9 cellular contexts compared by ENCODE assay signal in the genomic region with DNA sequence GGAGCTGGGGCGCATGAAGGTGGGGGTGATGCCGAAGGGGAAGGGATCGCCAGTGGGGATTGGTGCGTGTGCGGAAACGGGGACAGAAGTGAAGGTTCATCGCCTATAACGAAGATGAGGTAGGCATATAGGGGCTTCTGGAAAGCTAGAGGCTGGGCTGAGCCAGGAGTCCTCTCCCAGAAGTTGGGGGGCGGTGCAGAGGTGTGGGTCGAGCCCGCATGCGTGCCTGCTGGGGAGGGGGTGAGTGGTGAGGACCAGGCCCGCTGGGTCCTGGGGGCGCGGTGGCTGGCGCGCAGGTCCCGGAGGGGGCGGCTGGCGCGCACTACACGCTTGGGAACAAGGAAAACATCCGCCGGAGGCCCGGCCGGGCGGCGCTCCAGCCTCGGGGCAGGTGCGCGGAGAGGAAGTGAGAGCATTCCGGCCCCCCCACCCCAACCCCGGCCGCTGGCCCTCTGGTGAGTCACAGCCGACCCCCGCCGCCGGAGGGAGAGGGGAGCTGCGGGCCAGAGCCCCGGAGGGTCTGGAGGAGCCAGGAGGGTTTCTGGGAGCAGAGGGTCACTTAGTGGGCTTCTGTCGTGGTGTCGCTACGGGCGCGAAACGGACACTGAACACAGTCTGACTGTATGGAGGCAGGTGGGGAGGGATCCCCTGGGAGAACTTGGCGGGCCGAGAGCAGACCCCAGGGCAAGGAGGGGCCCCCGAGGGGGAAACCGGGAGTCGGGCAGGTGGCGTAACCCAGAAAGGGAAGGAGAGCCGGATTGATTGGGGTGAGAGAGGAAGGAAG. TPM values are rescaled to one million over a fixed set of nuclear protein-coding genes. Genes with fewer than 3 reads are reported as not detected.
DNase-seq lines count a peak whose midpoint lies in the region; ATAC-seq and TF ChIP-seq lines count a peak whose summit lies in the region.
"Had no signal": no experiment of that assay in that cellular context is flagged by ENCODE, and none has a peak within 500 bp of the region (broad histone marks: within the 10 kb centered on the region; RNA-seq: fewer than 3 reads in every experiment).

No MANE protein-coding gene starts in this region.

- POLR2A ChIA-PET in CD8-positive, alpha-beta T cell (lab: Charles Lee), result interaction anchor here (0.7 to 2.1 kb wide), 9 partner anchors 9 to 110 kb away, joined by 3 to 11 read pairs (median 4); partner anchors contain the start of genes CREB3, SPAG8 and TLN1

- peaks cover 54% of the 10 kb centered on the region for H3K4me1 Mint-ChIP-seq in CD8-positive, alpha-beta T cell (ENCODE audit: low read depth)

- intact Hi-C loops in CD8-positive, alpha-beta T cell (cut with DNase I, micrococcal nuclease), result loop anchor here (1.0 to 2.0 kb wide), 5 partner anchors 25 to 768 kb away; partner anchors contain the start of genes CREB3 (in 1 of the 2), DNAJB5 (in 1 of the 2), HINT2 (in 1 of the 2) and TLN1 (in 1 of the 2)

- H3K9me3 Mint-ChIP-seq in CD8-positive, alpha-beta T cell, result no peaks in the 10 kb centered on the region

- H3K4me3 Mint-ChIP-seq in CD8-positive, alpha-beta T cell, result peak overlapping the region; percentile 91

- no peaks in the 10 kb centered on the region for H3K27me3 ChIP-seq in CD8-positive, alpha-beta T cell (ENCODE audit: insufficient read depth, low read length)
- H3K27me3 ChIP-seq in HL-60 (ENCODE audit: insufficient read depth, poor library complexity, severe bottlenecking), result no peaks in the 10 kb centered on the region

- H3K36me3 ChIP-seq in CD8-positive, alpha-beta T cell (ENCODE audit: insufficient read depth, low read length), result peaks cover 17% of the 10 kb centered on the region

- peak overlapping the region; percentile 98 for H3K4me3 ChIP-seq in CD8-positive, alpha-beta T cell (ENCODE audit: low read depth, low read length)
- H3K4me3 ChIP-seq in HL-60 (replicated peaks; ENCODE audit: insufficient read depth, low read length), result peak overlapping the region; percentile 87

- no peaks in the 10 kb centered on the region for H3K27me3 Mint-ChIP-seq in CD8-positive, alpha-beta T cell (ENCODE audit: low read depth)

- TF ChIP-seq CTCF in CD8-positive, alpha-beta T cell (IDR thresholded peaks at IDR 0.05), result peak; percentile 21
- no peak for TF ChIP-seq CTCF in HL-60 (IDR thresholded peaks at IDR 0.05; ENCODE audit: insufficient read depth, low read length)

- DNase-seq in CD8-positive, alpha-beta T cell, result peak; percentile 29 to 84 (median 49)
- DNase-seq in HL-60 (ENCODE audit: low read depth in 1 of 2, low spot score in 1 of 2) (peak; percentile 59 to 85), RPMI7951 (ENCODE audit: low read depth) (peak; percentile 22), anterior cingulate cortex (lab: John Stamatoyannopoulos, UW) (peak in 55 of 58 donors; percentile 29 to 87 (median 59)), hippocampal formation (lab: John Stamatoyannopoulos, UW) (peak; percentile 19 to 62), retina (peak; percentile 84), NCI-H1694 treated with DMSO at 0.1 percent for 48 hours (lab: John Stamatoyannopoulos, UW) (no peak)

- ATAC-seq in CD8-positive, alpha-beta T cell, result peak; percentile 97
- peak; percentile 67 for ATAC-seq in GM19372 (IDR thresholded peaks at IDR 0.05; ENCODE audit: low read depth, unreplicated experiment)

- peak overlapping the region; percentile 91 for H3K27ac Mint-ChIP-seq in CD8-positive, alpha-beta T cell

- H3K9me3 ChIP-seq in CD8-positive, alpha-beta T cell (ENCODE audit: low read length), result no peaks in the 10 kb centered on the region

- H3K27ac ChIP-seq in CD8-positive, alpha-beta T cell (ENCODE audit: low read depth, low read length), result peak overlapping the region; percentile 72
- peak overlapping the region; percentile 82 for H3K27ac ChIP-seq in HL-60 (replicated peaks)

- H3K36me3 Mint-ChIP-seq in CD8-positive, alpha-beta T cell, result peaks cover 32% of the 10 kb centered on the region

- CTCF ChIA-PET in CD8-positive, alpha-beta T cell (lab: Charles Lee), result interaction anchor here (0.7 to 3.1 kb wide), 21 partner anchors 10 to 153 kb away, joined by 3 to 14 read pairs (median 5); partner anchors contain the start of genes CREB3 and TLN1

- peaks cover 18% of the 10 kb centered on the region for H3K4me1 ChIP-seq in CD8-positive, alpha-beta T cell (ENCODE audit: insufficient read depth, low read length)

RNA-seq across cellular contexts. Expression of gene MSMP, which starts 2.9 kb away (rescaled TPM):
- total RNA-seq in CD8-positive, alpha-beta T cell, result not detected
- not detected in 2 replicates for total RNA-seq in RPMI7951 (2014; rRNA removed; shearing (Covaris generic))
- total RNA-seq: T-helper 1 cell treated with Interleukin-12 subunit alpha and Interleukin-12 subunit beta and Interleukin-4 antibody, amounts not matched to agents 30 ng/mL and 1 ng/mL, for 36 hours had no signal

RNA-seq across cellular contexts. Expression of gene RGP1, which starts 7.8 kb away (rescaled TPM):
- 10 to 100 TPM in 1 of 2 experiments, 1 to 10 TPM in 1; 9.6 to 10.4 TPM for total RNA-seq in CD8-positive, alpha-beta T cell
- total RNA-seq in RPMI7951 (2014; rRNA removed; shearing (Covaris generic)), result 9.4 and 10.3 TPM in 2 replicates

RNA-seq across cellular contexts. Expression of gene GBA2, which starts 7.9 kb away (rescaled TPM):
- 10 to 100 TPM; 14.1 to 14.3 TPM for total RNA-seq in CD8-positive, alpha-beta T cell
- 13.1 and 13.2 TPM in 2 replicates for total RNA-seq in RPMI7951 (2014; rRNA removed; shearing (Covaris generic))

RNA-seq across cellular contexts. Expression of gene CREB3, which starts 24.5 kb away (rescaled TPM):
- total RNA-seq in CD8-positive, alpha-beta T cell, result 10 to 100 TPM; 13.1 to 14.2 TPM
- total RNA-seq in RPMI7951 (2014; rRNA removed; shearing (Covaris generic)), result 68.4 and 83.2 TPM in 2 replicates

RNA-seq across cellular contexts. Expression of gene TLN1, which starts 24.9 kb away (rescaled TPM):
- total RNA-seq in CD8-positive, alpha-beta T cell, result 100 to 1,000 TPM; 128 to 129 TPM
- 117 and 137 TPM in 2 replicates for total RNA-seq in RPMI7951 (2014; rRNA removed; shearing (Covaris generic))
